8 cellular contexts compared by ENCODE assay signal in the genomic region with DNA sequence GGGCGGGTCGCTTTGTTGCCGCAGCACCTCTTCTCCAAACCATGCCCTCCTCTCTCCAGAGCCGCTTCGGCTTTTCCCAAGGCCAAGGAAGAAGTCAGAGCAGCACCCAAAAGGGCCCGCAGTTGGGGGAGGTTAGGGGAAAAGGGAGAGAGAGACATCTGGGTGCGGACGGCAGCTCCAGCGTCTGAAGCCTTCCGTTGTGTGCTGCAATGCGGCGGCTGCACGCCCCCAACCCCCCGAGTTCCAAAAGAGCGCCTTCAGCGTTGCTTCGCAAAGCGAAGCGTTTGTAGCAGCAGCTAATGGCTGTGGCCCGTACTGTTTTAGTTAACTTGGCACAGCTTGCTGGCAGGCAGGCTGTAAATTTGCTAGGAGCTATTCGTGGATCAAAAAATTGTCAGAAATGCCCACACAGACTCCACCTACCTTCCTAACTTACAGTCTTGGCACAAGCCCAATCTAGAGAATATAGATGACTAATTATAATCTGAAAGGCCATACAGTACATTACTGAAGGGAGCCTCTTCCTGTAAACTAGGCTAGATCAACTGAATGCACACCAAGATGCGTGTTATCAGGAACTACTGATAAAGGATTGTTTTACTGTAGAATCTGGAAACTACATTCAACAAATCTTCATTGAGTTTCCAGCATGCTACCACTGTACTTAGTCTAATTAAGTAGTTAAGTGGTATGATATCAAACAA. TPM values are rescaled to one million over a fixed set of nuclear protein-coding genes. Genes with fewer than 3 reads are reported as not detected.
DNase-seq lines count a peak whose midpoint lies in the region; ATAC-seq and TF ChIP-seq lines count a peak whose summit lies in the region.

No MANE protein-coding gene starts in this region.

- H3K4me2 ChIP-seq in osteoblast (ENCODE audit: insufficient read depth, low read length) = peak overlapping the region; percentile 95

- peak; percentile 45 for DNase-seq in NCI-H2107 treated with DMSO at 0.1 percent for 48 hours (lab: John Stamatoyannopoulos, UW; ENCODE audit: unreplicated experiment)
- DNase-seq in NCI-H2107 (lab: John Stamatoyannopoulos, UW) = no peak
- peak; percentile 68 for DNase-seq in SIG-M5 treated with dmso at 0.1 percent for 504 hours (lab: John Stamatoyannopoulos, UW; ENCODE audit: unreplicated experiment)
- peak; percentile 68 for DNase-seq in Right ventricle myocardium inferior (ENCODE audit: missing footprints)
- DNase-seq in osteoblast (ENCODE audit: insufficient read length, low spot score, missing footprints) = peak; percentile 78
- DNase-seq in type B pancreatic cell (ENCODE audit: extremely low spot score, unreplicated experiment) = peak; percentile 68

- peaks cover 16% of the 10 kb centered on the region; the same call in 1 of the 2 replicates for H3K27me3 ChIP-seq in HUES64 (ENCODE audit: insufficient read depth, low read length)
- peaks cover 2% of the 10 kb centered on the region for H3K27me3 ChIP-seq in osteoblast (ENCODE audit: insufficient read depth, low read length)

- H3K4me3 Mint-ChIP-seq in activated naive CD8-positive, alpha-beta T cell = peak overlapping the region; percentile 94
- peak overlapping the region; percentile 93 for H3K4me3 Mint-ChIP-seq in type B pancreatic cell

- peaks cover 13% of the 10 kb centered on the region for H4K20me1 ChIP-seq in osteoblast (ENCODE audit: insufficient read depth, low read length)

- no peaks in the 10 kb centered on the region for H3K36me3 Mint-ChIP-seq in activated naive CD8-positive, alpha-beta T cell
- no peaks in the 10 kb centered on the region for H3K36me3 Mint-ChIP-seq in type B pancreatic cell

- H3K27ac ChIP-seq in HUES64 (ENCODE audit: low read depth, low read length) (peak overlapping the region; percentile 98), osteoblast (ENCODE audit: low read depth, low read length) (peak overlapping the region; percentile 89)

- 9% methylated on average over 20 of the region's 22 CpGs for WGBS in HUES64

- ATAC-seq in Right ventricle myocardium inferior = peak; percentile 33

- H3K9me3 Mint-ChIP-seq in activated naive CD8-positive, alpha-beta T cell (ENCODE audit: low read depth) = no peaks in the 10 kb centered on the region
- no peaks in the 10 kb centered on the region for H3K9me3 Mint-ChIP-seq in type B pancreatic cell

- intact Hi-C loops in Right ventricle myocardium inferior (cut with DNase I) = loop anchor here (1.0 to 5.0 kb wide), 4 partner anchors 46 to 90 kb away; partner anchors contain the start of gene FKBP9

- H3K27ac Mint-ChIP-seq in activated naive CD8-positive, alpha-beta T cell = peak overlapping the region; percentile 98
- H3K27ac Mint-ChIP-seq in type B pancreatic cell = peak overlapping the region; percentile 98

- H3K4me1 ChIP-seq in HUES64 (ENCODE audit: insufficient read depth, low read length) (peaks cover 20% of the 10 kb centered on the region; the same call in 1 of the 2 replicates), osteoblast (ENCODE audit: insufficient read depth, low read length) (peaks cover 21% of the 10 kb centered on the region)

- H3K27me3 Mint-ChIP-seq in activated naive CD8-positive, alpha-beta T cell = no peaks in the 10 kb centered on the region
- H3K27me3 Mint-ChIP-seq in type B pancreatic cell = no peaks in the 10 kb centered on the region

- H2AFZ ChIP-seq in osteoblast (ENCODE audit: low read length) = peak overlapping the region; percentile 95

- H3K4me1 Mint-ChIP-seq in activated naive CD8-positive, alpha-beta T cell (ENCODE audit: low read depth) = peaks cover 46% of the 10 kb centered on the region
- peaks cover 35% of the 10 kb centered on the region for H3K4me1 Mint-ChIP-seq in type B pancreatic cell (ENCODE audit: unreplicated experiment)

- peak overlapping the region; percentile 83 for H3K9ac ChIP-seq in HUES64 (ENCODE audit: low read depth, low read length)

- H3K36me3 ChIP-seq in HUES64 (ENCODE audit: insufficient read depth, low read length) (no peaks in the 10 kb centered on the region), osteoblast (ENCODE audit: insufficient read depth, low read length) (no peaks in the 10 kb centered on the region)

- TF ChIP-seq CTCF in osteoblast (IDR thresholded peaks at IDR 0.05; ENCODE audit: extremely low read depth, low read depth, low read length) (no peak), type B pancreatic cell (conservative IDR thresholded peaks at IDR 0.05) (no peak)

- peaks cover 33% of the 10 kb centered on the region for H3K79me2 ChIP-seq in osteoblast (ENCODE audit: insufficient read depth, low read length)

- no peaks in the 10 kb centered on the region for H3K9me3 ChIP-seq in HUES64 (ENCODE audit: insufficient read depth, low read depth, low read length)
- no peaks in the 10 kb centered on the region for H3K9me3 ChIP-seq in osteoblast (ENCODE audit: low read depth, low read length)

- peak overlapping the region; percentile 94 for H3K4me3 ChIP-seq in HUES64 (ENCODE audit: low read length)
- peak overlapping the region; percentile 78 for H3K4me3 ChIP-seq in osteoblast (ENCODE audit: insufficient read depth, low read length)

RNA-seq across cellular contexts. Expression of gene KBTBD2, which starts 1.1 kb away (rescaled TPM):
- polyA plus RNA-seq in HUES64 (2013, experiment 1 of 2) = 29.0 TPM
- 32.0 TPM for polyA plus RNA-seq in HUES64 (2013, experiment 2 of 2)
- 27.0 TPM for total RNA-seq in Right ventricle myocardium inferior
- 39.5 and 47.0 TPM in 2 replicates for total RNA-seq in osteoblast
- 20.6 and 32.3 TPM in 2 replicates for total RNA-seq in type B pancreatic cell (ENCODE audit: low replicate concordance)
